Comparison of ENCODE assay signal across 18 cellular contexts in the genomic region with DNA sequence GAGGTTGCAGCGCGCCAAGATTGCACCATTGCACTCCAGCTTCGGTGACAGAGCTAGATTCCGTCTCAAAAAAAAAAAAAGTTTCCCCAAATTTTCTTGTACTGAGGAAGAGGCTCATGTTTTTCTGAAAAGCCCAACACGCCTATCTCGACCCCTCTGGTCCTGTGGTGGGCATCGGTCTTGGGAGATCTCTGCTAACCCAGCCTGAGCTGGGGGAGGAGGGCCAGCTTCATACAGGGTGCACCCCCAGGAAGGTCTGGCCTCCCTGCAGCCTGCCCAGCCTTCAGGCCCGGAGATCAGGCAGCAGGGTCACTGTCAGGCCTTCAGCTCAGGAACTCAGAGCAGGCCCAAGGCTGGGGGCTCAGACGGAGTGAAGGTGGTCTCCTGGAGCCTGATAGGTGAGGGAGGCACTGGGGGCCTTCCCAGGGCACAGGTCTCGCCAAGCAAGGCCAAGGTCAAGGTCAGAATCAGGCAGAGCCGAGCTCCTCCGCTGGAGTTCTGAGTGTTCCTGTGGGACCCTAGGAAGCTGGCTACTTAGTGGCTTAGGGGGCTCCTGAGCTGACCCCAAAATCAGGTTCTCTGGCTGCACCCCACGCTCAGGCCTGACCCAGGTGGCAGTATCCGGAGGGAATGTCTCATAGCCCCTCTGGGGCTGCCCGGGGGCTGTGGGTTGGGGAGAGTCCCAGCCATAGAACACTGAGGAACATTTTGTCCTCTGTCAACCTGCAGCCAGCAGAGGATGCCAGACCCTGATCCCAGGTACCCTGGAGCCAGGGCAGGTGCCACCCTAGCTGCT. TPM values are rescaled to one million over a fixed set of nuclear protein-coding genes. Genes with fewer than 3 reads are reported as not detected.
DNase-seq lines count a peak whose midpoint lies in the region; ATAC-seq and TF ChIP-seq lines count a peak whose summit lies in the region.
"Had no signal": no experiment of that assay in that cellular context is flagged by ENCODE, and none has a peak within 500 bp of the region (broad histone marks: within the 10 kb centered on the region; RNA-seq: fewer than 3 reads in every experiment).

No MANE protein-coding gene starts in this region.

- no peak overlapping the region for H4K5ac ChIP-seq in mesendoderm (ENCODE audit: low read length)

- no peaks in the 10 kb centered on the region for H3K36me3 Mint-ChIP-seq in chondrocyte (ENCODE audit: low read depth)

- H2AK5ac ChIP-seq in mesendoderm (ENCODE audit: low read length): peak overlapping the region; percentile 11

- CTCF ChIA-PET in HEK293 (lab: Yijun Ruan, JAX): interaction anchor here (0.6 to 0.7 kb wide), 2 partner anchors 127 to 1668 kb away, joined by 6 to 8 read pairs; no protein-coding TSS in a partner anchor

- intact Hi-C loops in body of pancreas (cut with DNase I): no loop called here

- H3K18ac ChIP-seq in mesendoderm (ENCODE audit: low read length): no peak overlapping the region

- peak overlapping the region; percentile 91 for H3K27ac Mint-ChIP-seq in chondrocyte (ENCODE audit: unreplicated experiment)
- H3K27ac Mint-ChIP-seq: GM23338, HFFc6 had no signal

- no peak overlapping the region for H2BK15ac ChIP-seq in mesendoderm (replicated peaks; ENCODE audit: low read depth)

- H3K79me1 ChIP-seq in mesendoderm (ENCODE audit: low read length): no peaks in the 10 kb centered on the region

- H3K36me3 ChIP-seq in HEK293 (ENCODE audit: control insufficient read depth in 2 of 2, insufficient read depth in 1 of 2, low read length in 2 of 2) (no peaks in the 10 kb centered on the region), mesendoderm (ENCODE audit: control insufficient read depth, insufficient read depth, low read length) (no peaks in the 10 kb centered on the region), thoracic aorta (no peaks in the 10 kb centered on the region), body of pancreas (replicated peaks in 1 of 2; ENCODE audit: insufficient read depth in 1 of 2, low read depth in 2 of 2) (no peaks in the 10 kb centered on the region)

- H4K8ac ChIP-seq in mesendoderm (ENCODE audit: low read depth, low read length): no peak overlapping the region

- no CpG with 5 or more reads among the region's 15 CpGs for WGBS in mesendoderm (ENCODE audit: extremely low coverage, insufficient coverage, low lambda C conversion rate)
- WGBS in body of pancreas, 2 donors: 81 to 91% methylated on average over 14 to 15 of the region's 15 CpGs

- H2BK5ac ChIP-seq in mesendoderm (ENCODE audit: low read length): no peak overlapping the region

- H3K27me3 Mint-ChIP-seq in chondrocyte (ENCODE audit: low read depth): no peaks in the 10 kb centered on the region

- no peak overlapping the region for H2BK120ac ChIP-seq in mesendoderm (ENCODE audit: low read depth, low read length)

- H3K4me1 Mint-ChIP-seq in chondrocyte (ENCODE audit: low read depth): peaks cover 77% of the 10 kb centered on the region

- H3K27me3 ChIP-seq in mesendoderm (ENCODE audit: insufficient read depth, low read length, poor library complexity) (no peaks in the 10 kb centered on the region), thoracic aorta (replicated peaks; ENCODE audit: insufficient read depth) (no peaks in the 10 kb centered on the region), body of pancreas (no peaks in the 10 kb centered on the region)

- H3K23ac ChIP-seq in mesendoderm (ENCODE audit: low read length): no peak overlapping the region

- no peak overlapping the region for H3K4me3 Mint-ChIP-seq in chondrocyte (ENCODE audit: unreplicated experiment)
- H3K4me3 Mint-ChIP-seq: GM23338, HFFc6 had no signal

- no peaks in the 10 kb centered on the region for H3K79me2 ChIP-seq in mesendoderm (ENCODE audit: control insufficient read depth, insufficient read depth, low read length)

- ATAC-seq in thoracic aorta (ENCODE audit: insufficient number of reproducible peaks, low FRiP score, low read depth): no peak
- ATAC-seq in body of pancreas: no peak
- ATAC-seq: GM12878, GM23338 had no signal

- TF ChIP-seq CTCF in HEK293 (tag by site-specific recombination; IDR thresholded peaks at IDR 0.05) (no peak), chondrocyte (IDR thresholded peaks at IDR 0.05) (no peak), thoracic aorta (IDR thresholded peaks at IDR 0.05) (no peak), body of pancreas (IDR thresholded peaks at IDR 0.05) (no peak)

- no peak for TF ChIP-seq POLR2A in body of pancreas (IDR thresholded peaks at IDR 0.05)

- peaks cover 12% of the 10 kb centered on the region for H3K4me1 ChIP-seq in HEK293 (ENCODE audit: control insufficient read depth, insufficient read depth, low read length)
- H3K4me1 ChIP-seq in mesendoderm (ENCODE audit: control insufficient read depth, low read depth, low read length): peaks cover 3% of the 10 kb centered on the region
- peaks cover 19 to 62% of the 10 kb centered on the region in 2 donors for H3K4me1 ChIP-seq in thoracic aorta (ENCODE audit: control insufficient read depth in 1 of 2, low read depth in 2 of 2)
- no peaks in the 10 kb centered on the region for H3K4me1 ChIP-seq in body of pancreas

- POLR2A ChIA-PET in HEK293 (lab: Yijun Ruan, JAX): interaction anchor here (0.6 to 1.4 kb wide), 6 partner anchors 9 to 1192 kb away, joined by 3 to 6 read pairs (median 4); no protein-coding TSS in a partner anchor

- no peak overlapping the region for H3K9ac ChIP-seq in mesendoderm (ENCODE audit: low read length)

- H3K4me3 ChIP-seq in HEK293 (ENCODE audit: low read depth, low read length) (no peak overlapping the region), mesendoderm (ENCODE audit: low read length) (no peak overlapping the region), thoracic aorta (no peak overlapping the region), body of pancreas (no peak overlapping the region)
- H3K4me3 ChIP-seq: GM12878, GM23338 had no signal

- peak; percentile 67 for DNase-seq in chondrocyte (ENCODE audit: low spot score)
- no peak for DNase-seq in mesendoderm
- no peak for DNase-seq in thoracic aorta (ENCODE audit: low spot score)
- no peak for DNase-seq in DMS114 treated with DMSO at 0.1 percent for 48 hours (lab: John Stamatoyannopoulos, UW; ENCODE audit: unreplicated experiment)
- DNase-seq in body of pancreas: no peak
- no peak for DNase-seq in activated CD4-positive, alpha-beta T cell treated with anti-CD3 and anti-CD28 coated beads for 4 hours
- DNase-seq: GDM1, HFFc6, KBM-7, MV-4-11, NCI-H1417 treated with DMSO at 0.1 percent for 48 hours, NCI-H2029 treated with DMSO at 0.1 percent for 48 hours, NCI-H524, SIG-M5 had no signal

- H3K9me3 ChIP-seq in HEK293 (ENCODE audit: control insufficient read depth, insufficient read depth, low read depth, low read length): no peaks in the 10 kb centered on the region
- no peaks in the 10 kb centered on the region for H3K9me3 ChIP-seq in thoracic aorta
- H3K9me3 ChIP-seq in body of pancreas: no peaks in the 10 kb centered on the region

- H3K27ac ChIP-seq in HEK293 (ENCODE audit: extremely low read depth, low read depth, low read length): no peak overlapping the region
- H3K27ac ChIP-seq in mesendoderm (ENCODE audit: low read depth, low read length): no peak overlapping the region
- peak overlapping the region; percentile 68 to 85 for H3K27ac ChIP-seq in thoracic aorta
- H3K27ac ChIP-seq in body of pancreas: no peak overlapping the region
- H3K27ac ChIP-seq: C4-2B had no signal

- H3K4ac ChIP-seq in mesendoderm (ENCODE audit: low read depth, low read length): no peak overlapping the region

- no peak overlapping the region for H3K56ac ChIP-seq in mesendoderm (ENCODE audit: low read length)

- no peaks in the 10 kb centered on the region for H3K9me3 Mint-ChIP-seq in chondrocyte (ENCODE audit: low read depth)
- H3K9me3 Mint-ChIP-seq: HFFc6 had no signal

- no peak overlapping the region for H3K4me2 ChIP-seq in mesendoderm (ENCODE audit: low read length)
- H3K4me2 ChIP-seq: GM23338 had no signal

TF ChIP-seq in HEK293, 187 proteins besides CTCF, POLR2A, EP300 and RAD21 (continues in another document):
- TF ChIP-seq, protein P1, sequence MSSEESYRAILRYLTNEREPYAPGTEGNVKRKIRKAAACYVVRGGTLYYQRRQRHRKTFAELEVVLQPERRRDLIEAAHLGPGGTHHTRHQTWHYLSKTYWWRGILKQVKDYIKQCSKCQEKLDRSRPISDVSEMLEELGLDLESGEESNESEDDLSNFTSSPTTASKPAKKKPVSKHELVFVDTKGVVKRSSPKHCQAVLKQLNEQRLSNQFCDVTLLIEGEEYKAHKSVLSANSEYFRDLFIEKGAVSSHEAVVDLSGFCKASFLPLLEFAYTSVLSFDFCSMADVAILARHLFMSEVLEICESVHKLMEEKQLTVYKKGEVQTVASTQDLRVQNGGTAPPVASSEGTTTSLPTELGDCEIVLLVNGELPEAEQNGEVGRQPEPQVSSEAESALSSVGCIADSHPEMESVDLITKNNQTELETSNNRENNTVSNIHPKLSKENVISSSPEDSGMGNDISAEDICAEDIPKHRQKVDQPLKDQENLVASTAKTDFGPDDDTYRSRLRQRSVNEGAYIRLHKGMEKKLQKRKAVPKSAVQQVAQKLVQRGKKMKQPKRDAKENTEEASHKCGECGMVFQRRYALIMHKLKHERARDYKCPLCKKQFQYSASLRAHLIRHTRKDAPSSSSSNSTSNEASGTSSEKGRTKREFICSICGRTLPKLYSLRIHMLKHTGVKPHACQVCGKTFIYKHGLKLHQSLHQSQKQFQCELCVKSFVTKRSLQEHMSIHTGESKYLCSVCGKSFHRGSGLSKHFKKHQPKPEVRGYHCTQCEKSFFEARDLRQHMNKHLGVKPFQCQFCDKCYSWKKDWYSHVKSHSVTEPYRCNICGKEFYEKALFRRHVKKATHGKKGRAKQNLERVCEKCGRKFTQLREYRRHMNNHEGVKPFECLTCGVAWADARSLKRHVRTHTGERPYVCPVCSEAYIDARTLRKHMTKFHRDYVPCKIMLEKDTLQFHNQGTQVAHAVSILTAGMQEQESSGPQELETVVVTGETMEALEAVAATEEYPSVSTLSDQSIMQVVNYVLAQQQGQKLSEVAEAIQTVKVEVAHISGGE (tag by site-specific recombination; conservative IDR thresholded peaks at IDR 0.05; ENCODE audit: low read depth): no peak
- TF ChIP-seq, protein P2, sequence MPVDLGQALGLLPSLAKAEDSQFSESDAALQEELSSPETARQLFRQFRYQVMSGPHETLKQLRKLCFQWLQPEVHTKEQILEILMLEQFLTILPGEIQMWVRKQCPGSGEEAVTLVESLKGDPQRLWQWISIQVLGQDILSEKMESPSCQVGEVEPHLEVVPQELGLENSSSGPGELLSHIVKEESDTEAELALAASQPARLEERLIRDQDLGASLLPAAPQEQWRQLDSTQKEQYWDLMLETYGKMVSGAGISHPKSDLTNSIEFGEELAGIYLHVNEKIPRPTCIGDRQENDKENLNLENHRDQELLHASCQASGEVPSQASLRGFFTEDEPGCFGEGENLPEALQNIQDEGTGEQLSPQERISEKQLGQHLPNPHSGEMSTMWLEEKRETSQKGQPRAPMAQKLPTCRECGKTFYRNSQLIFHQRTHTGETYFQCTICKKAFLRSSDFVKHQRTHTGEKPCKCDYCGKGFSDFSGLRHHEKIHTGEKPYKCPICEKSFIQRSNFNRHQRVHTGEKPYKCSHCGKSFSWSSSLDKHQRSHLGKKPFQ (tag by site-specific recombination; IDR thresholded peaks at IDR 0.05): no peak

RNA-seq across cellular contexts. Expression of a gene that starts 37.9 kb away (rescaled TPM):
- total RNA-seq in chondrocyte: 61.2 to 99.9 TPM (median 70.1 TPM) in 3 replicates
- polyA plus RNA-seq in mesendoderm (2013, experiment 1 of 2): 25.8 TPM
- 23.8 TPM for polyA plus RNA-seq in mesendoderm (2013, experiment 2 of 2)
- 100 to 1,000 TPM in 1 of 2 donors, 10 to 100 TPM in 1; 80.8 to 107 TPM for total RNA-seq in thoracic aorta
- 10 to 100 TPM; 23.3 to 44.5 TPM for total RNA-seq in body of pancreas

Comparison
In these comparisons a context has a peak if more than half of its experiments do, and no peak if none do; other contexts are left out.
1. H3K27ac ChIP-seq: peak in thoracic aorta (2 of 2); none in HEK293 (single experiment), mesendoderm (single experiment) and body of pancreas (0 of 4).